18 cellular contexts compared by ENCODE assay signal in genomic region chr20:19791887-19792286, GRCh38. TPM values are rescaled to one million over a fixed set of nuclear protein-coding genes. Genes with fewer than 3 reads are reported as not detected.
DNase-seq lines count a peak whose midpoint lies in the region; ATAC-seq and TF ChIP-seq lines count a peak whose summit lies in the region.
"Had no signal": no experiment of that assay in that cellular context is flagged by ENCODE, and none has a peak within 500 bp of the region (broad histone marks: within the 10 kb centered on the region; RNA-seq: fewer than 3 reads in every experiment).

No MANE protein-coding gene starts in this region.

- TF ChIP-seq POLR2A in IMR-90 (IDR thresholded peaks at IDR 0.05; ENCODE audit: low read depth, low read length) = no peak

- TF ChIP-seq CTCF in cardiac muscle cell (IDR thresholded peaks at IDR 0.05; ENCODE audit: low read depth, low read length) = no peak
- TF ChIP-seq CTCF in IMR-90 (conservative IDR thresholded peaks at IDR 0.05; ENCODE audit: low read depth, low read length) = no peak

- ATAC-seq in left ventricle myocardium superior = no peak
- no peak for ATAC-seq in IMR-90 (ENCODE audit: low read depth)
- no peak for ATAC-seq in GM19328 (IDR thresholded peaks at IDR 0.05; ENCODE audit: unreplicated experiment)
- ATAC-seq: HCT116 had no signal

- BruUV-seq in IMR-90 (replicated peaks; lab: Mats Ljungman, UMichigan) = no TSS peak

- dilution Hi-C loops in IMR-90 (cut with HindIII; ENCODE audit: low sequenced_read_pairs, unreplicated experiment) = no loop called here

- H3K4me1 ChIP-seq in cardiac muscle cell (ENCODE audit: low read depth) (peaks cover 13% of the 10 kb centered on the region), IMR-90 (ENCODE audit: control insufficient read depth, insufficient read depth, low read length) (peaks cover 6% of the 10 kb centered on the region; the same call in 1 of the 2 replicates), mesenchymal stem cell (ENCODE audit: control insufficient read depth, insufficient read depth, low read depth, low read length) (peaks cover 1% of the 10 kb centered on the region)

- no peak overlapping the region for H2BK5ac ChIP-seq in IMR-90 (ENCODE audit: low read depth, low read length, poor library complexity, severe bottlenecking)
- H2BK5ac ChIP-seq in mesenchymal stem cell (ENCODE audit: low read depth, low read length, poor library complexity, severe bottlenecking) = no peak overlapping the region

- H3K27me3 ChIP-seq in cardiac muscle cell = no peaks in the 10 kb centered on the region
- H3K27me3 ChIP-seq in IMR-90 (ENCODE audit: control insufficient read depth, insufficient read depth, low read length) = no peaks in the 10 kb centered on the region
- no peaks in the 10 kb centered on the region for H3K27me3 ChIP-seq in mesenchymal stem cell (ENCODE audit: control insufficient read depth in 1 of 2, insufficient read depth in 1 of 2, low read length in 2 of 2)

- H3K79me1 ChIP-seq in IMR-90 (ENCODE audit: low read depth in 1 of 2, low read length in 2 of 2) = peaks cover 5 to 45% of the 10 kb centered on the region in 2 experiments
- peaks cover 24% of the 10 kb centered on the region for H3K79me1 ChIP-seq in mesenchymal stem cell (replicated peaks; ENCODE audit: low read length, poor library complexity, severe bottlenecking)

- DNase-seq in cardiac muscle cell (ENCODE audit: low read depth in 1 of 2, low spot score in 1 of 2) (no peak), left ventricle myocardium superior (no peak), IMR-90 (no peak), mesenchymal stem cell (no peak), DMS 273 treated with DMSO at 0.1 percent for 48 hours (lab: John Stamatoyannopoulos, UW) (no peak)
- no peak for DNase-seq in activated effector memory CD4-positive, alpha-beta T cell treated with Interleukin-2 at 50 U/mL for 16 hours
- DNase-seq: AML-193; C1 segment of cervical spinal cord; Calu3; CD4-positive, alpha-beta memory T cell; COR-L47; DMS153; DND-41; GM23248; H9 had no signal

- H4K5ac ChIP-seq in IMR-90 (ENCODE audit: low read depth, low read length) = no peak overlapping the region

- no peak overlapping the region; a peak in 1 of 4 replicates for H4K8ac ChIP-seq in IMR-90 (ENCODE audit: low read depth in 2 of 2, low read length in 2 of 2)
- no peak overlapping the region for H4K8ac ChIP-seq in mesenchymal stem cell (ENCODE audit: low read length)

- H2BK15ac ChIP-seq in IMR-90 (ENCODE audit: low read depth, low read length) (no peak overlapping the region), mesenchymal stem cell (ENCODE audit: low read depth, poor library complexity, severe bottlenecking) (no peak overlapping the region)

- H3K18ac ChIP-seq in IMR-90 (ENCODE audit: low read depth, low read length) = no peak overlapping the region
- H3K18ac ChIP-seq in mesenchymal stem cell (ENCODE audit: low read depth in 1 of 2, low read length in 2 of 2) = peak overlapping the region in 1 of 2 experiments; percentile 44

- H2AK5ac ChIP-seq in IMR-90 (ENCODE audit: low read depth, low read length) (no peak overlapping the region; the same call in 1 of the 2 replicates), mesenchymal stem cell (ENCODE audit: low read length, severe bottlenecking) (peak overlapping the region; percentile 87)

- no peak overlapping the region for H2AFZ ChIP-seq in IMR-90 (replicated peaks; ENCODE audit: low read length, poor library complexity)
- H2AFZ ChIP-seq in mesenchymal stem cell (ENCODE audit: low read depth, low read length) = no peak overlapping the region
- H2AFZ ChIP-seq: GM23248 had no signal

- POLR2A ChIA-PET in IMR-90 (lab: Charles Lee; ENCODE audit: unreplicated experiment) = no interaction called here

- H4K91ac ChIP-seq in IMR-90 (ENCODE audit: insufficient read depth, low read depth, low read length) (no peak overlapping the region), mesenchymal stem cell (ENCODE audit: low read length) (no peak overlapping the region)

- no peaks in the 10 kb centered on the region for H3K36me3 ChIP-seq in cardiac muscle cell
- H3K36me3 ChIP-seq in IMR-90 (ENCODE audit: control insufficient read depth, insufficient read depth, low read length) = peaks cover 6% of the 10 kb centered on the region
- peaks cover 3 to 14% of the 10 kb centered on the region in 2 experiments for H3K36me3 ChIP-seq in mesenchymal stem cell (ENCODE audit: control insufficient read depth in 1 of 2, insufficient read depth in 2 of 2, low read depth in 1 of 2, low read length in 2 of 2)

- H3K4me3 ChIP-seq in cardiac muscle cell (no peak overlapping the region), IMR-90 (ENCODE audit: insufficient read depth, low read depth, low read length) (no peak overlapping the region), mesenchymal stem cell (ENCODE audit: insufficient read depth in 1 of 2, low read depth in 1 of 2, low read length in 2 of 2) (no peak overlapping the region)
- H3K4me3 ChIP-seq: GM23248 had no signal

- H3K27ac ChIP-seq in cardiac muscle cell (peak overlapping the region; percentile 47), IMR-90 (ENCODE audit: insufficient read depth, low read length) (no peak overlapping the region), mesenchymal stem cell (ENCODE audit: low read length, poor library complexity, severe bottlenecking) (no peak overlapping the region)
- H3K27ac ChIP-seq: 22Rv1, GM23248 had no signal

- no peaks in the 10 kb centered on the region for H4K20me1 ChIP-seq in IMR-90 (ENCODE audit: insufficient read depth, low read length)

- H2BK12ac ChIP-seq in mesenchymal stem cell (ENCODE audit: low read length in 2 of 2) = no peak overlapping the region

- H3K4me2 ChIP-seq in IMR-90 (ENCODE audit: low read depth, low read length) (no peak overlapping the region), mesenchymal stem cell (ENCODE audit: low read length, poor library complexity, severe bottlenecking) (no peak overlapping the region)

- CTCF ChIA-PET in IMR-90 (lab: Yijun Ruan, JAX) = no interaction called here

- H3K23ac ChIP-seq in IMR-90 (ENCODE audit: low read depth, low read length) = no peak overlapping the region
- H3K23ac ChIP-seq in mesenchymal stem cell (ENCODE audit: low read length in 2 of 2) = no peak overlapping the region

- H3K9ac ChIP-seq in IMR-90 (ENCODE audit: low read depth, low read length) (no peak overlapping the region), mesenchymal stem cell (ENCODE audit: low read length) (no peak overlapping the region)
- H3K9ac ChIP-seq: GM23248 had no signal

- in situ Hi-C loops in IMR-90 (cut with MboI; ENCODE audit: low sequenced_read_pairs) = no loop called here

- H3K4ac ChIP-seq in IMR-90 (ENCODE audit: low read depth, low read length) (no peak overlapping the region), mesenchymal stem cell (ENCODE audit: low read depth in 1 of 2, low read length in 2 of 2) (no peak overlapping the region)

- intact Hi-C loops in left ventricle myocardium superior (cut with micrococcal nuclease) = no loop called here
- intact Hi-C loops in IMR-90 (cut with micrococcal nuclease) = no loop called here

- no CpG with 5 or more reads among the region's 2 CpGs for WGBS in IMR-90 (ENCODE audit: extremely low coverage in 2 of 2, insufficient read length in 1 of 2), 2 experiments
- 94% methylated on average over 2 of the region's 2 CpGs for whole genome bisulfite sequencing in mesenchymal stem cell

- no peak overlapping the region for H2AK9ac ChIP-seq in IMR-90 (replicated peaks; ENCODE audit: low read depth, low read length, poor library complexity)

- H2BK120ac ChIP-seq in IMR-90 (ENCODE audit: low read depth, low read length) (no peak overlapping the region), mesenchymal stem cell (ENCODE audit: low read depth, low read length) (no peak overlapping the region)

- no peak overlapping the region for H3K56ac ChIP-seq in IMR-90 (ENCODE audit: extremely low read depth, insufficient read depth, low read length)

- no peak overlapping the region for H2BK20ac ChIP-seq in IMR-90 (ENCODE audit: low read depth, low read length)

- TF ChIP-seq RAD21 in IMR-90 (IDR thresholded peaks at IDR 0.05; ENCODE audit: low read length) = no peak

- peaks cover 3% of the 10 kb centered on the region; the same call in 1 of the 2 replicates for H3K9me1 ChIP-seq in IMR-90 (ENCODE audit: insufficient read depth, low read length)

- H3K9me3 ChIP-seq in cardiac muscle cell (ENCODE audit: low read depth) = no peaks in the 10 kb centered on the region
- H3K9me3 ChIP-seq in IMR-90 (ENCODE audit: control insufficient read depth, insufficient read depth, low read length) = 0 out of 2 replicates have a peak, but pooled peaks cover 2% of the 10 kb centered on the region
- peaks cover 6% of the 10 kb centered on the region for H3K9me3 ChIP-seq in mesenchymal stem cell (ENCODE audit: control insufficient read depth, low read length)

- 0 out of 2 replicates have a peak overlapping the region, but pooled peaks have one; percentile 26 for H3K14ac ChIP-seq in IMR-90 (replicated peaks; ENCODE audit: low read depth, low read length)
- H3K14ac ChIP-seq in mesenchymal stem cell (ENCODE audit: low read length in 2 of 2) = no peak overlapping the region

TF ChIP-seq in IMR-90, 13 proteins besides CTCF, POLR2A, EP300 and RAD21 (continues in another document):
- TF ChIP-seq RFX5 (IDR thresholded peaks at IDR 0.05; ENCODE audit: low read depth, low read length) (no peak), ELK1 (IDR thresholded peaks at IDR 0.05; ENCODE audit: borderline replicate concordance, low read depth, low read length) (no peak), NFE2L2 (IDR thresholded peaks at IDR 0.05; ENCODE audit: low read depth, low read length) (no peak), SMC3 (IDR thresholded peaks at IDR 0.05; ENCODE audit: low read depth, low read length) (no peak), RCOR1 (IDR thresholded peaks at IDR 0.05; ENCODE audit: insufficient replicate concordance, low read length) (no peak)

RNA-seq across cellular contexts. Expression of gene RIN2, which starts 33.8 kb away (rescaled TPM):
- 33.8 and 42.4 TPM in 2 replicates for total RNA-seq in cardiac muscle cell
- 18.4 and 19.9 TPM in 2 replicates for polyA plus RNA-seq in cardiac muscle cell
- 64.0 TPM for total RNA-seq in left ventricle myocardium superior
- 61.4 and 72.2 TPM in 2 replicates for total RNA-seq in IMR-90 (2012; rRNA removed)
- 16.1 and 16.8 TPM in 2 replicates for polyA plus RNA-seq in IMR-90 (2012; rRNA removed)
- polyA plus RNA-seq in IMR-90 (2012; cell fraction: cytosol; rRNA removed) = 7.9 and 9.9 TPM in 2 replicates
- 14.3 and 33.4 TPM in 2 replicates for polyA plus RNA-seq in IMR-90 (2012; cell fraction: nucleus; rRNA removed; ENCODE audit: low replicate concordance)
- polyA plus RNA-seq in mesenchymal stem cell (2013, experiment 1 of 2) = 44.5 TPM
- polyA plus RNA-seq in mesenchymal stem cell (2013, experiment 2 of 2) = 41.0 TPM
- polyA plus RNA-seq: CD4-positive, alpha-beta memory T cell had no signal
